In the genomic region with DNA sequence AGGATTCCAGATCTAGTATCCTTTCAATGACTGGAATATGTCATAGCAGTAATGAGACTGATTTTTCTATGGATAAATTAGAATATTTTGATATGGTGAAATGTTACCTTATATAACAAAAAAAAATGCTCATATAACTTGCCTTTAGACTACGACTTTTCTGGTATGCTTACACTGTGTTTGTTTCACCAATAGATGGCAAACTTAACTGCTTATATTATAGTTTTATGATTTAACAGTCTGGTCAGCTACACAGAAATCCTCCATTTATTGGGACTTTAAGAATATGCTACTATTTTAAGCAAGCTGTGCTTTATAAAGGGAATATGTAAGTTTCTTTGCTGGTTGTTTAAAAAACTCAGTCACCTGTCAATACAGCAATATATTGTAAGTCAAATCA, we compare ENCODE assay signal across 11 cellular contexts.
DNase-seq lines count a peak whose midpoint lies in the region; TF ChIP-seq lines count a peak whose summit lies in the region.
"Had no signal": no experiment of that assay in that cellular context is flagged by ENCODE, and none has a peak within 500 bp of the region (broad histone marks: within the 10 kb centered on the region; RNA-seq: fewer than 3 reads in every experiment).

No MANE protein-coding gene starts in this region.

- H3K36me3 ChIP-seq in A673 (ENCODE audit: insufficient read depth, low read length, poor library complexity, severe bottlenecking) (no peaks in the 10 kb centered on the region), HEK293 (ENCODE audit: control insufficient read depth in 2 of 2, insufficient read depth in 1 of 2, low read length in 2 of 2) (no peaks in the 10 kb centered on the region), kidney epithelial cell (ENCODE audit: control insufficient read depth, insufficient read depth, low read length) (no peaks in the 10 kb centered on the region), neuronal stem cell (replicated peaks in 1 of 2; ENCODE audit: control insufficient read depth in 2 of 2, insufficient read depth in 2 of 2, low read length in 2 of 2) (no peaks in the 10 kb centered on the region)
- H3K36me3 ChIP-seq: sigmoid colon had no signal

- H2AFZ ChIP-seq in neuronal stem cell (ENCODE audit: low read length), result no peak overlapping the region

- no CpG with 5 or more reads among the region's 1 CpG for WGBS in neuronal stem cell (ENCODE audit: extremely low coverage in 2 of 2, insufficient read length in 2 of 2, insufficient replicate concordance in 1 of 2), 2 donors

- H3K4me3 ChIP-seq in A673 (ENCODE audit: low read depth, low read length, poor library complexity, severe bottlenecking) (no peak overlapping the region), HEK293 (ENCODE audit: low read depth, low read length) (no peak overlapping the region), astrocyte of the cerebellum (ENCODE audit: low read depth, low read length) (no peak overlapping the region), kidney epithelial cell (ENCODE audit: low read depth, low read length) (no peak overlapping the region), neuronal stem cell (ENCODE audit: low read length in 2 of 2) (no peak overlapping the region)
- H3K4me3 ChIP-seq: sigmoid colon had no signal

- intact Hi-C loops in A673 (cut with micrococcal nuclease; ENCODE audit: unreplicated experiment), result no loop called here

- no peak overlapping the region for H4K91ac ChIP-seq in neuronal stem cell (ENCODE audit: low read depth, low read length, poor library complexity)

- BruUV-seq in A673 (replicated peaks; lab: Mats Ljungman, UMichigan), result no TSS peak

- no peak overlapping the region for H2BK15ac ChIP-seq in neuronal stem cell (ENCODE audit: low read length)

- CTCF ChIA-PET in A673 (lab: Charles Lee), result no interaction called here
- CTCF ChIA-PET in HEK293 (lab: Yijun Ruan, JAX), result interaction anchor here (1.0 to 2.0 kb wide), 2 partner anchors 10 to 296 kb away, joined by 3 to 7 read pairs; no protein-coding TSS in a partner anchor

- H3K9me3 ChIP-seq in A673 (ENCODE audit: low read depth, low read length, poor library complexity, severe bottlenecking), result no peaks in the 10 kb centered on the region
- no peaks in the 10 kb centered on the region for H3K9me3 ChIP-seq in HEK293 (ENCODE audit: control insufficient read depth, insufficient read depth, low read depth, low read length)
- H3K9me3 ChIP-seq in neuronal stem cell (replicated peaks in 1 of 2; ENCODE audit: control insufficient read depth in 2 of 2, insufficient read depth in 1 of 2, low read depth in 1 of 2, low read length in 2 of 2), result no peaks in the 10 kb centered on the region
- H3K9me3 ChIP-seq: sigmoid colon had no signal

- H3K79me1 ChIP-seq in neuronal stem cell (ENCODE audit: low read depth, low read length), result no peaks in the 10 kb centered on the region

- no peak overlapping the region for H3K9ac ChIP-seq in neuronal stem cell (ENCODE audit: low read depth, low read length, poor library complexity)

- H3K14ac ChIP-seq in neuronal stem cell (ENCODE audit: low read length), result no peak overlapping the region

- H2BK5ac ChIP-seq in neuronal stem cell (ENCODE audit: low read length), result no peak overlapping the region

- peaks cover 8% of the 10 kb centered on the region for H3K4me1 ChIP-seq in A673 (ENCODE audit: insufficient read depth, low read length, poor library complexity, severe bottlenecking)
- H3K4me1 ChIP-seq in HEK293 (ENCODE audit: control insufficient read depth, insufficient read depth, low read length), result no peaks in the 10 kb centered on the region
- peaks cover 0 to 2% of the 10 kb centered on the region in 2 donors for H3K4me1 ChIP-seq in neuronal stem cell (ENCODE audit: control insufficient read depth in 2 of 2, insufficient read depth in 1 of 2, low read depth in 1 of 2, low read length in 2 of 2)
- H3K4me1 ChIP-seq: sigmoid colon had no signal

- H3K27me3 ChIP-seq in A673 (replicated peaks; ENCODE audit: insufficient read depth, low read depth, low read length, poor library complexity), result no peaks in the 10 kb centered on the region
- H3K27me3 ChIP-seq in kidney epithelial cell (ENCODE audit: control insufficient read depth, insufficient read depth, low read length), result no peaks in the 10 kb centered on the region
- no peaks in the 10 kb centered on the region for H3K27me3 ChIP-seq in neuronal stem cell (ENCODE audit: control insufficient read depth in 3 of 3, insufficient read depth in 3 of 3, low read depth in 1 of 3, low read length in 3 of 3)
- H3K27me3 ChIP-seq: sigmoid colon had no signal

- peak; percentile 54 for TF ChIP-seq CTCF in A673 (conservative IDR thresholded peaks at IDR 0.05; ENCODE audit: low read depth, low read length)
- no peak for TF ChIP-seq CTCF in HEK293 (tag by site-specific recombination; IDR thresholded peaks at IDR 0.05)
- TF ChIP-seq CTCF in astrocyte of the cerebellum (IDR thresholded peaks at IDR 0.05; ENCODE audit: low read depth, low read length, missing control alignments), result peak; percentile 22
- TF ChIP-seq CTCF in kidney epithelial cell (IDR thresholded peaks at IDR 0.05; ENCODE audit: insufficient read depth, low read length, poor library complexity, severe bottlenecking), result peak; percentile 16

- H3K23ac ChIP-seq in neuronal stem cell (ENCODE audit: low read depth, low read length, poor library complexity), result no peak overlapping the region

- DNase-seq in A673 (ENCODE audit: low spot score), result peak; percentile 28
- DNase-seq in astrocyte of the cerebellum (ENCODE audit: low read depth), result peak; percentile 39
- no peak for DNase-seq in kidney epithelial cell (ENCODE audit: low read depth)
- DNase-seq in neuronal stem cell (ENCODE audit: low spot score), result no peak
- no peak for DNase-seq in GDM1 (lab: John Stamatoyannopoulos, UW)
- DNase-seq in HUDEP-2 (lab: John Stamatoyannopoulos, UW; ENCODE audit: unreplicated experiment in 76 of 76), result no peak
- no peak for DNase-seq in iPS-NIHi7 (ENCODE audit: extremely low spot score)
- DNase-seq: activated CD8-positive, alpha-beta memory T cell treated with anti-CD3 and anti-CD28 coated beads, Interleukin-2, amount 50 U/mL, for 4 hours; NCI-H1930; sigmoid colon had no signal

- no peak overlapping the region for H2BK12ac ChIP-seq in neuronal stem cell (ENCODE audit: low read length)

- in situ Hi-C loops in astrocyte of the cerebellum (cut with HindIII; ENCODE audit: low sequenced_read_pairs), result no loop called here

- no peak overlapping the region for H4K8ac ChIP-seq in neuronal stem cell (ENCODE audit: low read depth, low read length)

- no peak overlapping the region for H3K27ac ChIP-seq in A673 (ENCODE audit: low read depth, low read length, poor library complexity, severe bottlenecking)
- H3K27ac ChIP-seq in HEK293 (ENCODE audit: extremely low read depth, low read depth, low read length), result no peak overlapping the region
- H3K27ac ChIP-seq in neuronal stem cell (replicated peaks; ENCODE audit: low read length), result no peak overlapping the region
- H3K27ac ChIP-seq: sigmoid colon had no signal

- no peak overlapping the region for H3K4me2 ChIP-seq in neuronal stem cell (ENCODE audit: insufficient read depth, low read length, poor library complexity, severe bottlenecking)

- no peak overlapping the region for H2AK5ac ChIP-seq in neuronal stem cell (ENCODE audit: low read depth, low read length)

- POLR2A ChIA-PET in A673 (lab: Charles Lee; ENCODE audit: low non-redundant PET) (no interaction called here), HEK293 (lab: Yijun Ruan, JAX) (no interaction called here)

- H3K4ac ChIP-seq in neuronal stem cell (ENCODE audit: low read length), result no peak overlapping the region

- H3K18ac ChIP-seq in neuronal stem cell (ENCODE audit: low read length), result no peak overlapping the region

- no peak overlapping the region for H2BK120ac ChIP-seq in neuronal stem cell (ENCODE audit: low read depth, low read length)

TF ChIP-seq in HEK293, 187 proteins besides CTCF, POLR2A, EP300 and RAD21:
- TF ChIP-seq, protein P1, sequence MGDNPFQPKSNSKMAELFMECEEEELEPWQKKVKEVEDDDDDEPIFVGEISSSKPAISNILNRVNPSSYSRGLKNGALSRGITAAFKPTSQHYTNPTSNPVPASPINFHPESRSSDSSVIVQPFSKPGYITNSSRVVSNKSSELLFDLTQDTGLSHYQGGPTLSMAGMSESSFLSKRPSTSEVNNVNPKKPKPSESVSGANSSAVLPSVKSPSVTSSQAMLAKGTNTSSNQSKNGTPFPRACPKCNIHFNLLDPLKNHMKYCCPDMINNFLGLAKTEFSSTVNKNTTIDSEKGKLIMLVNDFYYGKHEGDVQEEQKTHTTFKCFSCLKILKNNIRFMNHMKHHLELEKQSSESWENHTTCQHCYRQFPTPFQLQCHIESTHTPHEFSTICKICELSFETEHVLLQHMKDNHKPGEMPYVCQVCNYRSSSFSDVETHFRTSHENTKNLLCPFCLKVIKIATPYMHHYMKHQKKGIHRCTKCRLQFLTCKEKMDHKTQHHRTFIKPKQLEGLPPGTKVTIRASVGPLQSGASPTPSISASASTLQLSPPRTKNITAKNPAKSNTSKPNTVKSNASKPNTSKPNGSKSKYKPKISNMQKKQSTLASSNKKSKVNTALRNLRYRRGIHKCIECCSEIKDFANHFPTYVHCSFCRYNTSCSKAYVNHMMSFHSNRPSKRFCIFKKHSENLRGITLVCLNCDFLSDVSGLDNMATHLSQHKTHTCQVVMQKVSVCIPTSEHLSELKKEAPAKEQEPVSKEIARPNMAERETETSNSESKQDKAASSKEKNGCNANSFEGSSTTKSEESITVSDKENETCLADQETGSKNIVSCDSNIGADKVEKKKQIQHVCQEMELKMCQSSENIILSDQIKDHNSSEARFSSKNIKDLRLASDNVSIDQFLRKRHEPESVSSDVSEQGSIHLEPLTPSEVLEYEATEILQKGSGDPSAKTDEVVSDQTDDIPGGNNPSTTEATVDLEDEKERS (tag by site-specific recombination; IDR thresholded peaks at IDR 0.05), result no peak
- no peak for TF ChIP-seq OVOL3 (tag by site-specific recombination; IDR thresholded peaks at IDR 0.05)
- TF ChIP-seq ZNF654 (tag by site-specific recombination; IDR thresholded peaks at IDR 0.05; ENCODE audit: low read depth), result peak; percentile 42

Comparison
In these comparisons a context has a peak if more than half of its experiments do, and no peak if none do; other contexts are left out.
1. DNase-seq: peak in A673 (single experiment) and astrocyte of the cerebellum (single experiment); none in kidney epithelial cell (single experiment), neuronal stem cell (single experiment), GDM1 (single experiment), HUDEP-2 (0 of 76) and iPS-NIHi7 (single experiment).